Comparison of ENCODE assay signal across 1 cellular context in genomic region chr7:128476402-128477335, GRCh38.
TF ChIP-seq lines count a peak whose summit lies in the region.
"Not testable (repeated sequence)": the region's sequence is repeated elsewhere in the genome, so short reads cannot be mapped to it uniquely, and the experiment has no call there.

Gene METTL2B, plus strand, starts transcription at chr7:128476748. Its CDS starts 18 bp downstream, at chr7:128476766.

TF ChIP-seq in HepG2, 621 proteins besides CTCF, POLR2A, EP300 and RAD21 (continued from another document and continues in another):
- TF ChIP-seq HOMEZ (CRISPR knock-in tag; IDR thresholded peaks at IDR 0.05; ENCODE audit: low read depth), result peak; percentile 63; the same call in 1 of the 2 replicates
- peak; percentile 76; the same call in 1 of the 2 replicates for TF ChIP-seq ZBTB43 (CRISPR knock-in tag; conservative IDR thresholded peaks at IDR 0.05)
- TF ChIP-seq KAT8 (CRISPR knock-in tag; IDR thresholded peaks at IDR 0.05), result peak; percentile 95
- TF ChIP-seq KDM5A (IDR thresholded peaks at IDR 0.05; ENCODE audit: borderline replicate concordance, low read length), result peak; percentile 64; the same call in 1 of the 2 replicates
- TF ChIP-seq SIN3B (IDR thresholded peaks at IDR 0.05; ENCODE audit: low read length), result peak; percentile 83
- peak; percentile 36; the same call in 1 of the 2 replicates for TF ChIP-seq ZNF280B (CRISPR knock-in tag; IDR thresholded peaks at IDR 0.05; ENCODE audit: borderline replicate concordance)
- peak; percentile 65; the same call in 1 of the 2 replicates for TF ChIP-seq ZNF605 (CRISPR knock-in tag; IDR thresholded peaks at IDR 0.05)
- TF ChIP-seq CREM (IDR thresholded peaks at IDR 0.05), result peak; percentile 69
- TF ChIP-seq CREM (CRISPR knock-in tag; IDR thresholded peaks at IDR 0.05); SOX6 (IDR thresholded peaks at IDR 0.05); HNF1A (IDR thresholded peaks at IDR 0.05; ENCODE audit: low read depth): not testable (repeated sequence)
- peak; percentile 47; the same call in 1 of the 2 replicates for TF ChIP-seq KDM5B (CRISPR knock-in tag; IDR thresholded peaks at IDR 0.05; ENCODE audit: borderline replicate concordance)
- TF ChIP-seq TGIF2 (CRISPR knock-in tag; IDR thresholded peaks at IDR 0.05), result 0 out of 2 replicates have a peak, but pooled peaks have one; percentile 70
- TF ChIP-seq ZNF501 (CRISPR knock-in tag; IDR thresholded peaks at IDR 0.05), result peak; percentile 94
- 0 out of 2 replicates have a peak, but pooled peaks have one; percentile 20 for TF ChIP-seq ZBTB7B (CRISPR knock-in tag; IDR thresholded peaks at IDR 0.05)
- TF ChIP-seq STAG1 (CRISPR knock-in tag; IDR thresholded peaks at IDR 0.05), result peak; percentile 34; the same call in 1 of the 2 replicates
- peak; percentile 77 for TF ChIP-seq ZFX (CRISPR knock-in tag; IDR thresholded peaks at IDR 0.05; ENCODE audit: low read depth)
- peak; percentile 98 for TF ChIP-seq ZNF142 (CRISPR knock-in tag; IDR thresholded peaks at IDR 0.05)
- TF ChIP-seq YEATS2 (CRISPR knock-in tag; IDR thresholded peaks at IDR 0.05; ENCODE audit: borderline replicate concordance), result peak; percentile 87
- TF ChIP-seq E2F2 (CRISPR knock-in tag; IDR thresholded peaks at IDR 0.05; ENCODE audit: borderline replicate concordance), result peak; percentile 83; the same call in 1 of the 2 replicates
- TF ChIP-seq SOX6 (CRISPR knock-in tag; IDR thresholded peaks at IDR 0.05), result peak; percentile 43; the same call in 1 of the 2 replicates
- TF ChIP-seq ZNF143 (CRISPR knock-in tag; IDR thresholded peaks at IDR 0.05), result 0 out of 2 replicates have a peak, but pooled peaks have one; percentile 40
- TF ChIP-seq ELF3 (CRISPR knock-in tag; IDR thresholded peaks at IDR 0.05), result peak; percentile 78; the same call in 1 of the 2 replicates
- peak; percentile 51; the same call in 1 of the 2 replicates for TF ChIP-seq THRA (CRISPR knock-in tag; IDR thresholded peaks at IDR 0.05; ENCODE audit: borderline replicate concordance)
- peak; percentile 72; the same call in 1 of the 2 replicates for TF ChIP-seq ZSCAN21 (CRISPR knock-in tag; IDR thresholded peaks at IDR 0.05; ENCODE audit: borderline replicate concordance)
- TF ChIP-seq MZF1 (CRISPR knock-in tag; IDR thresholded peaks at IDR 0.05; ENCODE audit: borderline replicate concordance), result 0 out of 2 replicates have a peak, but pooled peaks have one; percentile 45
- peak; percentile 91 for TF ChIP-seq CBX1 (IDR thresholded peaks at IDR 0.05; ENCODE audit: low read depth)
- 0 out of 2 replicates have a peak, but pooled peaks have one; percentile 11 for TF ChIP-seq ZMYM3 (CRISPR knock-in tag; IDR thresholded peaks at IDR 0.05)
- TF ChIP-seq ZNF792 (CRISPR knock-in tag; IDR thresholded peaks at IDR 0.05), result peak; percentile 52; the same call in 1 of the 2 replicates
- peak; percentile 29; the same call in 1 of the 2 replicates for TF ChIP-seq HNF1A (CRISPR knock-in tag; IDR thresholded peaks at IDR 0.05; ENCODE audit: borderline replicate concordance)
- peak; percentile 54; the same call in 1 of the 2 replicates for TF ChIP-seq ZNF800 (CRISPR knock-in tag; IDR thresholded peaks at IDR 0.05)
- TF ChIP-seq ELF1 (CRISPR knock-in tag; IDR thresholded peaks at IDR 0.05), result peak; percentile 76
- peak; percentile 60; the same call in 1 of the 2 replicates for TF ChIP-seq ZNF292 (CRISPR knock-in tag; IDR thresholded peaks at IDR 0.05; ENCODE audit: borderline replicate concordance, low read depth)
- peak; percentile 88 for TF ChIP-seq PHF8 (CRISPR knock-in tag; IDR thresholded peaks at IDR 0.05)
- TF ChIP-seq ZFY (CRISPR knock-in tag; IDR thresholded peaks at IDR 0.05), result peak; percentile 83
- peak; percentile 92 for TF ChIP-seq HDAC1 (CRISPR knock-in tag; IDR thresholded peaks at IDR 0.05)
- TF ChIP-seq MIER3 (CRISPR knock-in tag; IDR thresholded peaks at IDR 0.05; ENCODE audit: borderline replicate concordance), result peak; percentile 74; the same call in 1 of the 2 replicates
- TF ChIP-seq ZNF317 (CRISPR knock-in tag; IDR thresholded peaks at IDR 0.05), result peak; percentile 49; the same call in 1 of the 2 replicates
